ENCODE assay signal across 8 cellular contexts in the genomic region with DNA sequence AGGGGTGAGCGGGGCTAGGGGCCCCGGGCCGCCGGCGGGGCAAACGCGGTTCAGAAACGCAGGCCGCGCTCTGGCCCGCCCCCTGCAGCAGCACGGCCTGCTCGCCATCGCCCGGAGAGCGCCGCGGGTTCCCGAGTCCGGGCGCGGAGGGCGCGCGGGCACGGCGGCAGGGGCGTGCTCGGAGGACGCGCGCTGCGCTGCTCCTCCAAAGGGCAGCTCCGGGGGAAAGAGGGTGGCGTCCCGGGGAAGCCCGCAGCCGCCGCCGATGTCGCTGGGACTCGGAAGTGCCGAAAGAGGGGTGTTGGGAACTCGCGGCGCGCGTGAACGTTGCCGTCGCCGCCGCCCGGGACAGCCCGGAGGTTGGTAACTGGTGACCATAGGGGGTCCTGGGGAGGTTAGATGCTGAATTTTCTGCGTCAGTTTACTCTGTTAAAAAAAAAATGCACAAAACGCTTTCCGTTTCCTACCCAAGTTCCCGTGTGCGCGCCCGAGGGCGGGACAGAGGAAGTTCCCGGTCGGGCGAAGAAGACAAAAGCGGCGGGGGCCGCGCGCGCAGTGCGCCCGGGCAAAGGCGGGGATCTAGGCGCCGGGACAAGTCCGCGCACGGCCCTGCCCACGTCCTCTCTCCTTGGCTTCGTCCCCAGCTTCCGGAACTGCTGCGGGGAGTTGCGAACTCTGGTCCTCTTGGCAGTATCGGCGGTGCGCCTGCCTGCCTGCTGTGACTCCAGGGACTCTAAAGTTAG. TPM values are rescaled to one million over a fixed set of nuclear protein-coding genes. Genes with fewer than 3 reads are reported as not detected.
DNase-seq lines count a peak whose midpoint lies in the region; ATAC-seq and TF ChIP-seq lines count a peak whose summit lies in the region.

TSS of gene HHAT (plus strand) at position 157 of the 743 bp plus-strand sequence. CDS start 20,074 bp downstream, outside the sequence.

- peaks cover 2% of the 10 kb centered on the region for H3K27me3 ChIP-seq in AG04450 (ENCODE audit: control insufficient read depth, insufficient read depth, low read length)

- H3K27ac ChIP-seq in AG04450 (ENCODE audit: low read depth, low read length), result peak within 1 kb of the TSS; percentile 84
- peak within 1 kb of the TSS; percentile 65 to 94 for H3K27ac ChIP-seq in coronary artery

- POLR2A ChIA-PET in AG04450 (lab: Yijun Ruan, JAX), result no interaction called here

- DNase-seq in AG04450 (ENCODE audit: low read depth, low spot score) (peak; percentile 24), NCI-H2107 treated with DMSO at 0.1 percent for 48 hours (lab: John Stamatoyannopoulos, UW; ENCODE audit: unreplicated experiment) (peak; percentile 47), coronary artery (ENCODE audit: low spot score) (peak; percentile 82), left kidney (ENCODE audit: low read depth, low spot score) (peak; percentile 94)
- peak; percentile 30 to 50 for DNase-seq in activated CD4-positive, alpha-beta T cell treated with anti-CD3 and anti-CD28 coated beads for 24 hours (ENCODE audit: low read depth in 2 of 2)
- DNase-seq in stimulated activated CD4-positive, alpha-beta T cell treated with anti-CD3 and anti-CD28 coated beads, Interleukin-2, amount 100 ng/mL, for 4 hours (ENCODE audit: low read depth), result peak; percentile 16

- TF ChIP-seq CTCF in AG04450 (IDR thresholded peaks at IDR 0.05; ENCODE audit: low read depth, low read length) (no peak), coronary artery (IDR thresholded peaks at IDR 0.05) (no peak)

- CTCF ChIA-PET in AG04450 (lab: Charles Lee), result interaction anchor here (1.2 to 1.3 kb wide), 2 partner anchors 21 to 32 kb away, joined by 3 read pairs; no protein-coding TSS in a partner anchor

- H3K9me3 ChIP-seq in AG04450 (ENCODE audit: control insufficient read depth, insufficient read depth, low read length), result no peaks in the 10 kb centered on the region; the same call in 1 of the 2 replicates

- peak within 1 kb of the TSS; percentile 73 for H3K4me3 ChIP-seq in AG04450 (ENCODE audit: low read depth, low read length)
- peak within 1 kb of the TSS; percentile 80 for H3K4me3 ChIP-seq in coronary artery

- peak; percentile 40 for ATAC-seq in GM18858 (IDR thresholded peaks at IDR 0.05; ENCODE audit: unreplicated experiment)
- peak; percentile 54 for ATAC-seq in HG03039 (IDR thresholded peaks at IDR 0.05; ENCODE audit: unreplicated experiment)

RNA-seq across cellular contexts. Expression of gene HHAT, which starts in this region (rescaled TPM):
- polyA plus RNA-seq in AG04450 (2011; rRNA removed), result 4.8 and 5.1 TPM in 2 replicates
- polyA minus RNA-seq in AG04450 (2011; rRNA and poly(A)+ RNA removed), result 10.3 and 13.7 TPM in 2 replicates

Comparison
In these comparisons a context has a peak if more than half of its experiments do, and no peak if none do; other contexts are left out.
1. Peak in every context shown above with its lines: DNase-seq, ATAC-seq, H3K4me3 ChIP-seq and H3K27ac ChIP-seq.
2. DNase-seq: peak in every context shown above with its lines; median percentile 94 in left kidney; 82 in coronary artery; 47 in NCI-H2107 treated with DMSO at 0.1 percent for 48 hours; 40 in activated CD4-positive, alpha-beta T cell treated with anti-CD3 and anti-CD28 coated beads for 24 hours; 24 in AG04450; 16 in stimulated activated CD4-positive, alpha-beta T cell treated with anti-CD3 and anti-CD28 coated beads, Interleukin-2, amount 100 ng/mL, for 4 hours.